8 cellular contexts compared by ENCODE assay signal in the genomic region with DNA sequence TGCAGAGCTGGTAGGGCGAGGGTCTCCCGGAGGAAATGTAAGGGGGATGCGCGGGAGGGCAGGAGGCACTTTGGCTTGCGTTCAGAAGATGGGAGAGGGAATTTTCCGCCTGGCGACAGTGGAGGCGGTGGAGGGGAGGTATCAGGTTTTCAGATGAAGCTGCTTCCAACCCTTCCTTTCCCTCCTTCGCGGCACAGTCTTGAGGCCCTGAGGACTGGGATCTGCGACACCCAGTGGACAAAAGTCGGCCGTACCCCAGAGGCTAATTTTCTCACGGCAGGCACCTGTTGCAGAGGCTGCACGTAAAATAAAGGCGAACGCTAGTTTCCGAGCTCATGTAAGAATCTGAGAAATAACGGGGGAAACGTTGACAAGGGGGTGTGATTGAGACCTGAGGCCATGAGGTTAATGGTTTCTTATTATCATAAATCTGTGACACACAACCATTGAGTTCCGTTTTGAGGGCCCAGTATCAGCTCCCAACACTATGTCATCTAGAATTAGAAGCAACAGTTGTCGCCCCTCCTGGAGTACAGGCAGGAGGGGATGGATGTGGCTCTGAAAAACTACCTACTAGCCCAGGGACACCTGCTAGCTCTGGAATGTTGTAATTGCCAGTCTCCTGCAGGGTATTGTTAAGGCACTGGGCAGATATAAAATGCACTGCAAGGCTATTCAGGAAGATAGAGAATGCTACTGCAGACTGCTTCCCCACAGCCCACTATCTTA. TPM values are rescaled to one million over a fixed set of nuclear protein-coding genes. Genes with fewer than 3 reads are reported as not detected.
A peak's percentile ranks its signal among the peaks of the same experiment; 100 is the strongest.
DNase-seq lines count a peak whose midpoint lies in the region; TF ChIP-seq lines count a peak whose summit lies in the region.

No MANE protein-coding gene starts in this region.

- peaks cover 0 to 37% (median 10%) of the 10 kb centered on the region in 6 donors for H3K4me1 ChIP-seq in spleen

- intact Hi-C loops in spleen (cut with DNase I; ENCODE audit: low total_unique reads): no loop called here

- H3K27me3 ChIP-seq in brain microvascular endothelial cell (replicated peaks) (no peaks in the 10 kb centered on the region), spleen (replicated peaks in 1 of 7) (peaks cover 0 to 13% (median 3%) of the 10 kb centered on the region in 7 donors)

- WGBS in spleen, 5 donors: 6 to 32% (median 14%) methylated on average over 15 to 22 of the region's 22 CpGs

- in situ Hi-C loops in brain microvascular endothelial cell (cut with HindIII; ENCODE audit: low pct_ligation_motif_present, low sequenced_read_pairs): no loop called here

- DNase-seq in GF-D8 (lab: John Stamatoyannopoulos, UW) (peak; percentile 6), HFF-Myc (ENCODE audit: extremely low read depth, low read depth) (peak; percentile 38), NCI-H1105 (lab: John Stamatoyannopoulos, UW) (peak; percentile 54), T-helper 9 cell (peak; percentile 37), brain microvascular endothelial cell (peak; percentile 42), iPS-NIHi7 (ENCODE audit: extremely low spot score) (peak; percentile 71), spleen (peak; percentile 81), GM19238 (ENCODE audit: insufficient read length, low spot score) (no peak)

- H3K36me3 ChIP-seq in brain microvascular endothelial cell (replicated peaks) (no peaks in the 10 kb centered on the region), spleen (no peaks in the 10 kb centered on the region)

- H3K4me3 ChIP-seq in HFF-Myc (replicated peaks; ENCODE audit: low read depth, low read length) (peak overlapping the region; percentile 55), brain microvascular endothelial cell (ENCODE audit: low read depth, low read length) (peak overlapping the region; percentile 65), spleen (peak overlapping the region in 7 of 8 donors; percentile 19 to 75 (median 55))

- no peaks in the 10 kb centered on the region for H3K9me3 ChIP-seq in spleen

- TF ChIP-seq CTCF in HFF-Myc (IDR thresholded peaks at IDR 0.05; ENCODE audit: low read depth, low read length, missing control alignments): peak; percentile 51
- peak; percentile 71 for TF ChIP-seq CTCF in brain microvascular endothelial cell (IDR thresholded peaks at IDR 0.05; ENCODE audit: low read depth, low read length, missing control alignments)
- peak in 9 of 11 experiments; percentile 12 to 59 (median 49) for TF ChIP-seq CTCF in spleen (IDR thresholded peaks at IDR 0.05 in 8 of 11, conservative IDR thresholded peaks at IDR 0.05 in 3 of 11)

- TF ChIP-seq POLR2A in spleen (IDR thresholded peaks at IDR 0.05): no peak

- H3K27ac ChIP-seq in brain microvascular endothelial cell (no peak overlapping the region), spleen (peak overlapping the region in 5 of 8 donors; percentile 73 to 85 (median 84))

RNA-seq across cellular contexts. Expression of a gene that starts 1.1 kb away (rescaled TPM):
- total RNA-seq in spleen: 10 to 100 TPM in 1 of 7 donors, 1 to 10 TPM in 6; 2.0 to 18.6 (median 3.6) TPM
- 10 to 100 TPM in 2 of 3 donors, 1 to 10 TPM in 1; 8.8 to 12.0 (median 11.8) TPM for polyA plus RNA-seq in spleen

RNA-seq across cellular contexts. Expression of a gene that starts 37.4 kb away (rescaled TPM):
- total RNA-seq in spleen: 1 to 10 TPM in 5 of 7 donors, under 1 TPM in 2; 0.61 to 3.5 (median 1.4) TPM
- 1 to 10 TPM in 2 of 3 donors, under 1 TPM in 1; 0.77 to 1.3 (median 1.1) TPM for polyA plus RNA-seq in spleen

RNA-seq across cellular contexts. Expression of a gene that starts 43.4 kb away (rescaled TPM):
- total RNA-seq in spleen: 10 to 100 TPM; 11.5 to 31.7 (median 15.4) TPM
- polyA plus RNA-seq in spleen: 1 to 10 TPM; 4.5 to 9.3 (median 5.0) TPM

RNA-seq across cellular contexts. Expression of a gene that starts 52.9 kb away (rescaled TPM):
- 10 to 100 TPM; 15.3 to 24.6 (median 19.2) TPM for total RNA-seq in spleen
- 1 to 10 TPM; 5.5 to 8.0 (median 5.6) TPM for polyA plus RNA-seq in spleen
